8 cellular contexts compared by ENCODE assay signal in the genomic region with DNA sequence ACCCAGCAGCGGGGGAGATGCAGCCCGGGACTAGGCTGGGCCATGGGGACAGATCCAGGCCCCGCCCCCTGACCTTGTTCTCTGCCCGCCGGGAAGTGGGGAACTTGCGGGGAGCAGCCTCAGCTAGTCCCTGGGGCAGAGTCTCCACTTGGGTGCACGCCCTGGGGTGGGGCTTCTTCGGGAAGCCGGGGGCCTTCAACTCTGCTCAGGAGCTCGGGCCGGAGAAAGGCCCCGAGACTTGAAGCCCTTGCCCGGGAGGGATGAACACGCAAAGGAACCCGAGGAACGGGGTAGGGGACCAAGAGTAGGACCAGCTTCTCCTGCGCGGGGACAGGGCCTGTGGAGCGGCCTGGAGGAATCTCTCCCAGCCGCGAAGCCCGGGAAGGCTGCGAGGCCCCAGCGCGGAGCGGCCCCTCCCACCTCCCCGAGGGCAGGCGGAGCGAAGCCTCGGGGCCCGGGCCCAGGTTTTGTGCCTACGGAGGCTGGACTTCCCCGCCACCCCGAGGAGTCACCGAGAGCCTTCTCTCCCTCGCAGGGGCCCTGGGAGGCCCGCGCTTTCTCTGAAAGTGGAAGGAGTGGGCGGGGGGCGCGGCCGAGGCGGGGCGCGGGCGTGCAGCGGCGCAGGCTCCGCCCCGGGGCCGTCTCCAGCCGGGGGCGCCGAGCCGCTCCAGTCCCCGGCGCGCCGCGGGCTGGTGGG. TPM values are rescaled to one million over a fixed set of nuclear protein-coding genes. Genes with fewer than 3 reads are reported as not detected.
DNase-seq lines count a peak whose midpoint lies in the region; ATAC-seq and TF ChIP-seq lines count a peak whose summit lies in the region.

A gene (plus strand): TSS at position 670 of the 697 bp plus-strand sequence. CDS start 54 bp downstream, outside the sequence.

- peak within 1 kb of the TSS; percentile 87 for H3K4me2 ChIP-seq in neuronal stem cell (ENCODE audit: insufficient read depth, low read length, poor library complexity, severe bottlenecking)

- intact Hi-C loops in activated T-helper 1 cell treated with anti-CD3 and anti-CD28 coated beads, Interleukin-12 subunit alpha, Interleukin-12 subunit beta, Interleukin-2, Interleukin-4 antibody, amounts not matched to agents 30 ng/mL and 10 ng/mL and 1 ng/mL, durations not matched to agents 14 hours and 24 hours and 36 hours (cut with micrococcal nuclease) = loop anchor here (1.0 to 10.0 kb wide), 14 partner anchors 9 to 569 kb away; a partner anchor contains a TSS

- H3K27me3 Mint-ChIP-seq in activated T-helper 1 cell treated with anti-CD3 and anti-CD28 coated beads, Interleukin-12 subunit alpha, Interleukin-12 subunit beta, Interleukin-2, Interleukin-4 antibody, amounts not matched to agents 30 ng/mL and 10 ng/mL and 1 ng/mL, durations not matched to agents 14 hours and 24 hours and 36 hours (ENCODE audit: insufficient read depth) = peaks cover 16% of the 10 kb centered on the region

- peaks cover 4% of the 10 kb centered on the region for H3K36me3 Mint-ChIP-seq in activated T-helper 1 cell treated with anti-CD3 and anti-CD28 coated beads, Interleukin-12 subunit alpha, Interleukin-12 subunit beta, Interleukin-2, Interleukin-4 antibody, amounts not matched to agents 30 ng/mL and 10 ng/mL and 1 ng/mL, durations not matched to agents 14 hours and 24 hours and 36 hours (ENCODE audit: low read depth)

- H3K18ac ChIP-seq in neuronal stem cell (ENCODE audit: low read length) = peak within 1 kb of the TSS; percentile 93

- H3K27ac ChIP-seq in Peyer's patch (peak within 1 kb of the TSS; percentile 58 to 98 (median 76)), neuronal stem cell (replicated peaks; ENCODE audit: low read length) (peak within 1 kb of the TSS; percentile 68), substantia nigra (ENCODE audit: low read depth, low read length, poor library complexity, severe bottlenecking) (no peak within 1 kb of the TSS)

- H3K4me1 ChIP-seq in Peyer's patch (peaks cover 3 to 37% (median 27%) of the 10 kb centered on the region in 4 donors), neuronal stem cell (ENCODE audit: control insufficient read depth in 2 of 2, insufficient read depth in 1 of 2, low read depth in 1 of 2, low read length in 2 of 2) (peaks cover 9 to 22% of the 10 kb centered on the region in 2 donors)

- peak within 1 kb of the TSS; percentile 70 for H3K23ac ChIP-seq in neuronal stem cell (ENCODE audit: low read depth, low read length, poor library complexity)

- H3K4me3 ChIP-seq in Peyer's patch = peak within 1 kb of the TSS; percentile 41 to 82 (median 64)
- H3K4me3 ChIP-seq in neuronal stem cell (ENCODE audit: low read length in 2 of 2) = peak within 1 kb of the TSS; percentile 53 to 82

- peaks cover 38% of the 10 kb centered on the region for H3K4me1 Mint-ChIP-seq in activated T-helper 1 cell treated with anti-CD3 and anti-CD28 coated beads, Interleukin-12 subunit alpha, Interleukin-12 subunit beta, Interleukin-2, Interleukin-4 antibody, amounts not matched to agents 30 ng/mL and 10 ng/mL and 1 ng/mL, durations not matched to agents 14 hours and 24 hours and 36 hours (ENCODE audit: low read depth)

- peak; percentile 59 to 85 for TF ChIP-seq POLR2A in Peyer's patch (IDR thresholded peaks at IDR 0.05)

- no peak for TF ChIP-seq CTCF in Peyer's patch (IDR thresholded peaks at IDR 0.05)

- peak; percentile 60 for DNase-seq in COLO668 (lab: John Stamatoyannopoulos, UW; ENCODE audit: unreplicated experiment)
- peak; percentile 76 for DNase-seq in HK-2 (ENCODE audit: unreplicated experiment)
- peak; percentile 65 to 97 (median 95) for DNase-seq in Peyer's patch
- peak; percentile 78 for DNase-seq in activated T-helper 1 cell treated with anti-CD3 and anti-CD28 coated beads, Interleukin-12 subunit alpha, Interleukin-12 subunit beta, Interleukin-2, Interleukin-4 antibody, amounts not matched to agents 30 ng/mL and 10 ng/mL and 1 ng/mL, durations not matched to agents 14 hours and 24 hours and 36 hours (ENCODE audit: low spot score)
- DNase-seq in fibroblast of peridontal ligament (ENCODE audit: extremely low read depth) = peak; percentile 50
- DNase-seq in neuronal stem cell (ENCODE audit: low spot score) = peak; percentile 73
- DNase-seq in substantia nigra (lab: John Stamatoyannopoulos, UW) = peak in 36 of 49 donors; percentile 5 to 75 (median 34)

- H2BK5ac ChIP-seq in neuronal stem cell (ENCODE audit: low read length) = no peak within 1 kb of the TSS

- peak within 1 kb of the TSS; percentile 96 for H2AFZ ChIP-seq in neuronal stem cell (ENCODE audit: low read length)

- H2BK15ac ChIP-seq in neuronal stem cell (ENCODE audit: low read length) = peak within 1 kb of the TSS; percentile 55

- H4K8ac ChIP-seq in neuronal stem cell (ENCODE audit: low read depth, low read length) = no peak within 1 kb of the TSS

- no peaks in the 10 kb centered on the region for H3K9me3 ChIP-seq in Peyer's patch
- H3K9me3 ChIP-seq in neuronal stem cell (replicated peaks in 1 of 2; ENCODE audit: control insufficient read depth in 2 of 2, insufficient read depth in 1 of 2, low read depth in 1 of 2, low read length in 2 of 2) = no peaks in the 10 kb centered on the region

- H2AK5ac ChIP-seq in neuronal stem cell (ENCODE audit: low read depth, low read length) = no peak within 1 kb of the TSS

- H3K4ac ChIP-seq in neuronal stem cell (ENCODE audit: low read length) = no peak within 1 kb of the TSS

- H3K36me3 ChIP-seq in Peyer's patch = no peaks in the 10 kb centered on the region
- H3K36me3 ChIP-seq in neuronal stem cell (replicated peaks in 1 of 2; ENCODE audit: control insufficient read depth in 2 of 2, insufficient read depth in 2 of 2, low read length in 2 of 2) = no peaks in the 10 kb centered on the region

- no peaks in the 10 kb centered on the region for H3K79me1 ChIP-seq in neuronal stem cell (ENCODE audit: low read depth, low read length)

- no peak within 1 kb of the TSS for H2BK12ac ChIP-seq in neuronal stem cell (ENCODE audit: low read length)

- peak within 1 kb of the TSS; percentile 19 for H2BK120ac ChIP-seq in neuronal stem cell (ENCODE audit: low read depth, low read length)

- peaks cover 4% of the 10 kb centered on the region for H3K9me3 Mint-ChIP-seq in activated T-helper 1 cell treated with anti-CD3 and anti-CD28 coated beads, Interleukin-12 subunit alpha, Interleukin-12 subunit beta, Interleukin-2, Interleukin-4 antibody, amounts not matched to agents 30 ng/mL and 10 ng/mL and 1 ng/mL, durations not matched to agents 14 hours and 24 hours and 36 hours

- H3K4me3 Mint-ChIP-seq in activated T-helper 1 cell treated with anti-CD3 and anti-CD28 coated beads, Interleukin-12 subunit alpha, Interleukin-12 subunit beta, Interleukin-2, Interleukin-4 antibody, amounts not matched to agents 30 ng/mL and 10 ng/mL and 1 ng/mL, durations not matched to agents 14 hours and 24 hours and 36 hours = peak within 1 kb of the TSS; percentile 76

- no CpG with 5 or more reads among the region's 60 CpGs for WGBS in neuronal stem cell (ENCODE audit: extremely low coverage in 2 of 2, insufficient read length in 2 of 2, insufficient replicate concordance in 1 of 2), 2 donors

- no peak within 1 kb of the TSS for H4K91ac ChIP-seq in neuronal stem cell (ENCODE audit: low read depth, low read length, poor library complexity)

- peak within 1 kb of the TSS; percentile 63 for H3K14ac ChIP-seq in neuronal stem cell (ENCODE audit: low read length)

- no peaks in the 10 kb centered on the region for H3K27me3 ChIP-seq in Peyer's patch
- H3K27me3 ChIP-seq in neuronal stem cell (ENCODE audit: control insufficient read depth in 3 of 3, insufficient read depth in 3 of 3, low read depth in 1 of 3, low read length in 3 of 3) = peaks cover 25 to 63% (median 44%) of the 10 kb centered on the region in 3 experiments

- H3K27ac Mint-ChIP-seq in activated T-helper 1 cell treated with anti-CD3 and anti-CD28 coated beads, Interleukin-12 subunit alpha, Interleukin-12 subunit beta, Interleukin-2, Interleukin-4 antibody, amounts not matched to agents 30 ng/mL and 10 ng/mL and 1 ng/mL, durations not matched to agents 14 hours and 24 hours and 36 hours = peak within 1 kb of the TSS; percentile 79

- ATAC-seq in GM19455 (IDR thresholded peaks at IDR 0.05; ENCODE audit: unreplicated experiment) = peak; percentile 73

- H3K9ac ChIP-seq in neuronal stem cell (ENCODE audit: low read depth, low read length, poor library complexity) = peak within 1 kb of the TSS; percentile 83

RNA-seq across cellular contexts. Expression of the gene that starts here (rescaled TPM):
- total RNA-seq in Peyer's patch = 10 to 100 TPM; 28.9 to 95.6 (median 93.9) TPM
- 2.8 and 3.1 TPM in 2 replicates for total RNA-seq in activated T-helper 1 cell treated with anti-CD3 and anti-CD28 coated beads, Interleukin-12 subunit alpha, Interleukin-12 subunit beta, Interleukin-2, Interleukin-4 antibody, amounts not matched to agents 30 ng/mL and 10 ng/mL and 1 ng/mL, durations not matched to agents 14 hours and 24 hours and 36 hours
- 0.46 TPM for polyA plus RNA-seq in neuronal stem cell (2013, experiment 1 of 2)
- 0.47 TPM for polyA plus RNA-seq in neuronal stem cell (2013, experiment 2 of 2)

Comparison
In these comparisons a context has a peak if more than half of its experiments do, and no peak if none do; other contexts are left out.
1. DNase-seq: peak in every context shown above with its lines; median percentile 95 in Peyer's patch; 78 in activated T-helper 1 cell treated with anti-CD3 and anti-CD28 coated beads, Interleukin-12 subunit alpha, Interleukin-12 subunit beta, Interleukin-2, Interleukin-4 antibody, amounts not matched to agents 30 ng/mL and 10 ng/mL and 1 ng/mL, durations not matched to agents 14 hours and 24 hours and 36 hours; 76 in HK-2; 73 in neuronal stem cell; 60 in COLO668; 50 in fibroblast of peridontal ligament; 34 in substantia nigra.